In the genomic region with DNA sequence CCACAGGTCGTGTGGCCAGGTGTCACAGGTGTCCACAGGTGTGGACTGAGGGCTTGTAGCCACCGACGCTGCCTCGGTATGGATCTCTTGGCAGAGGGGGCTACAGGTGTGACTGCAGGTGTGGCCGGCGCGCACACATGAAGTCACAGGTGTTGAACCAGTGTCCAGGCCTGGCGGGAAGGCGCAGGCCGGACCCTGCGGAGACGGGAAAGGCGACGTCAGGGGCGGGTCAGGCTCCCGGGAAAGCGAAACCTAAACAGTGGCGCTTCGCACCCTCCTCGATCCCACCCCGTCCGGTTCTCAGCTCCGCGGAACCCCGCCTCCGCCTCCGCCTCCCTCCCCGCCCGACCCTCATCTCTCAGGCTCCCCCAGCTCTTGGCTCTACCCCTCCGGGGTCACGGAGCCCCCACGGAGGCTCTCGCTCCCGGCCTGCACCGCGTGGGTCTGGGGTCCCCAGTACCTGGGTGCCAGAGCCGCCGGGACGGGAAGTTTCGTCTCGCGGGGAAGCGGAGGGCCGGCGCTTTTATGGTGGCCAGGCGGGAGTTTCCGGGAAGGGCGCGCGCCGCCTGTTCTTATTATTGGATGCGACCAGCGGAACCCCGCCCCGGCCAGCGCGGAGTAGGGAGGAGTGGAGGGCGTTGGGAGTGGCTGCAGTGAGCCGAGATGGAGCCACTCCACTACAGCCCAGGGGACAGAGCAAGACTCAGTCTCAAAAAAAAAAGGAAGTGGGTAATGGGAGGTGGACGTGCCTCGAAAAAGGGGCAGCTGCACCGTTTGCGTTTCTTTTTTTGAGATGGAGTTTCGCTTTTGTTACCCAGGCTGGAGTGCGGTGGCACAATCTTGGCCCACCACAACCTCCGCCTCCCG, we compare ENCODE assay signal across 8 cellular contexts. TPM values are rescaled to one million over a fixed set of nuclear protein-coding genes. Genes with fewer than 3 reads are reported as not detected.
DNase-seq lines count a peak whose midpoint lies in the region; ATAC-seq and TF ChIP-seq lines count a peak whose summit lies in the region.

A gene (minus strand): TSS at position 498 of the 867 bp plus-strand sequence. CDS start 586 bp downstream, outside the sequence.

- peak; percentile 67 to 93 (median 82) for DNase-seq in CD4-positive, alpha-beta T cell
- DNase-seq in HPDE6-E6E7 (ENCODE audit: extremely low spot score) (peak; percentile 87), OCI-LY7 (ENCODE audit: low spot score) (peak; percentile 91), activated T-cell treated with anti-CD3 and anti-CD28 coated beads for 24 hours (ENCODE audit: low read depth) (peak; percentile 73), epithelial cell of esophagus (ENCODE audit: low read depth) (peak; percentile 93), mucosa of gallbladder (ENCODE audit: low spot score) (peak; percentile 95)
- peak; percentile 80 for DNase-seq in stimulated activated CD8-positive, alpha-beta memory T cell treated with anti-CD3 and anti-CD28 coated beads, Interleukin-4, amount 100 ng/mL, for 24 hours (ENCODE audit: low read depth)

- H3K9me3 Mint-ChIP-seq in CD4-positive, alpha-beta T cell, result no peaks in the 10 kb centered on the region

- peak within 1 kb of the TSS; percentile 70 for H3K4me2 ChIP-seq in OCI-LY7 (ENCODE audit: low read length)

- H3K27me3 ChIP-seq in CD4-positive, alpha-beta T cell (ENCODE audit: control insufficient read depth, insufficient read depth, low read length), result no peaks in the 10 kb centered on the region

- peak within 1 kb of the TSS; percentile 96 for H3K4me3 Mint-ChIP-seq in CD4-positive, alpha-beta T cell

- BruUV-seq in OCI-LY7 (replicated peaks; lab: Mats Ljungman, UMichigan), result no TSS peak

- peak within 1 kb of the TSS; percentile 83 for H3K27ac ChIP-seq in CD4-positive, alpha-beta T cell (ENCODE audit: low read depth, low read length)
- peak within 1 kb of the TSS; percentile 59 for H3K27ac ChIP-seq in OCI-LY7 (ENCODE audit: low read depth, low read length, poor library complexity, severe bottlenecking)

- no peaks in the 10 kb centered on the region for H3K9me3 ChIP-seq in CD4-positive, alpha-beta T cell (ENCODE audit: control insufficient read depth, low read length)
- H3K9me3 ChIP-seq in OCI-LY7 (ENCODE audit: low read length), result no peaks in the 10 kb centered on the region

- peak within 1 kb of the TSS; percentile 89 for H3K27ac Mint-ChIP-seq in CD4-positive, alpha-beta T cell

- H3K4me1 ChIP-seq in OCI-LY7 (ENCODE audit: insufficient read depth, low read length, poor library complexity, severe bottlenecking), result peaks cover 19% of the 10 kb centered on the region

- ATAC-seq in CD4-positive, alpha-beta T cell (ENCODE audit: poor library complexity), result peak; percentile 65
- ATAC-seq in GM19467 (IDR thresholded peaks at IDR 0.05; ENCODE audit: unreplicated experiment), result peak; percentile 76

- no peaks in the 10 kb centered on the region for H3K27me3 Mint-ChIP-seq in CD4-positive, alpha-beta T cell

- H3K36me3 ChIP-seq in OCI-LY7 (ENCODE audit: insufficient read depth, low read length), result peaks cover 27% of the 10 kb centered on the region

- H4K20me1 ChIP-seq in OCI-LY7 (ENCODE audit: insufficient read depth, low read length), result 0 out of 2 replicates have a peak, but pooled peaks cover 3% of the 10 kb centered on the region

- POLR2A ChIA-PET in CD4-positive, alpha-beta T cell (lab: Charles Lee), result interaction anchor here (0.6 to 1.5 kb wide), 9 partner anchors 15 to 203 kb away, joined by 3 to 12 read pairs (median 6); a partner anchor contains a TSS
- POLR2A ChIA-PET in OCI-LY7 (lab: Charles Lee), result interaction anchor here (0.6 kb wide), 2 partner anchors 150 to 835 kb away, joined by 3 to 4 read pairs; no protein-coding TSS in a partner anchor

- peaks cover 16% of the 10 kb centered on the region for H3K4me1 Mint-ChIP-seq in CD4-positive, alpha-beta T cell (ENCODE audit: low read depth)

- no peak within 1 kb of the TSS; the same call in 1 of the 2 replicates for H2AFZ ChIP-seq in OCI-LY7 (ENCODE audit: low read length)

- peak within 1 kb of the TSS; percentile 65 for H3K4me3 ChIP-seq in OCI-LY7 (ENCODE audit: low read depth, low read length, poor library complexity, severe bottlenecking)
- peak within 1 kb of the TSS; percentile 61 for H3K4me3 ChIP-seq in epithelial cell of esophagus (ENCODE audit: low read length)

- peaks cover 24% of the 10 kb centered on the region for H3K36me3 Mint-ChIP-seq in CD4-positive, alpha-beta T cell (ENCODE audit: low read depth)

- no peaks in the 10 kb centered on the region for H3K79me2 ChIP-seq in OCI-LY7 (ENCODE audit: insufficient read depth, low read depth, low read length)

- no peaks in the 10 kb centered on the region for H3K9me2 ChIP-seq in OCI-LY7 (ENCODE audit: insufficient read depth, low read length)

- CTCF ChIA-PET in CD4-positive, alpha-beta T cell (lab: Charles Lee), result interaction anchor here (1.0 to 1.5 kb wide), 4 partner anchors 39 to 107 kb away, joined by 3 to 4 read pairs (median 4); a partner anchor contains a TSS
- CTCF ChIA-PET in OCI-LY7 (lab: Charles Lee; ENCODE audit: unreplicated experiment), result no interaction called here

- intact Hi-C loops in CD4-positive, alpha-beta T cell (cut with DNase I, micrococcal nuclease), result loop anchor here in 1 of 2 experiments (1.0 to 5.0 kb wide), 2 partner anchors 39 to 312 kb away; a partner anchor contains a TSS
- intact Hi-C loops in OCI-LY7 (cut with micrococcal nuclease; ENCODE audit: unreplicated experiment), result loop anchor here (5.0 kb wide), 1 partner anchor 38 kb away; a partner anchor contains a TSS

- no peak for TF ChIP-seq CTCF in CD4-positive, alpha-beta T cell (IDR thresholded peaks at IDR 0.05)
- TF ChIP-seq CTCF in OCI-LY7 (conservative IDR thresholded peaks at IDR 0.05; ENCODE audit: low read length), result no peak
- TF ChIP-seq CTCF in epithelial cell of esophagus (IDR thresholded peaks at IDR 0.05; ENCODE audit: insufficient read depth, low read depth, low read length, missing control alignments), result no peak

RNA-seq across cellular contexts. Expression of the gene that starts here (rescaled TPM):
- total RNA-seq in CD4-positive, alpha-beta T cell, result 10 to 100 TPM; 36.5 to 37.7 TPM
- total RNA-seq in OCI-LY7 (2014; rRNA removed; shearing (Covaris generic)), result 18.7 and 20.9 TPM in 2 replicates
- 15.8 and 16.6 TPM in 2 replicates for total RNA-seq in OCI-LY7 (2022)
- 54.0 TPM for total RNA-seq in mucosa of gallbladder

Comparison
In these comparisons a context has a peak if more than half of its experiments do, and no peak if none do; other contexts are left out.
1. Peak in every context shown above with its lines: DNase-seq, ATAC-seq, H3K4me3 ChIP-seq and H3K27ac ChIP-seq.